12 cellular contexts compared by ENCODE assay signal in the genomic region with DNA sequence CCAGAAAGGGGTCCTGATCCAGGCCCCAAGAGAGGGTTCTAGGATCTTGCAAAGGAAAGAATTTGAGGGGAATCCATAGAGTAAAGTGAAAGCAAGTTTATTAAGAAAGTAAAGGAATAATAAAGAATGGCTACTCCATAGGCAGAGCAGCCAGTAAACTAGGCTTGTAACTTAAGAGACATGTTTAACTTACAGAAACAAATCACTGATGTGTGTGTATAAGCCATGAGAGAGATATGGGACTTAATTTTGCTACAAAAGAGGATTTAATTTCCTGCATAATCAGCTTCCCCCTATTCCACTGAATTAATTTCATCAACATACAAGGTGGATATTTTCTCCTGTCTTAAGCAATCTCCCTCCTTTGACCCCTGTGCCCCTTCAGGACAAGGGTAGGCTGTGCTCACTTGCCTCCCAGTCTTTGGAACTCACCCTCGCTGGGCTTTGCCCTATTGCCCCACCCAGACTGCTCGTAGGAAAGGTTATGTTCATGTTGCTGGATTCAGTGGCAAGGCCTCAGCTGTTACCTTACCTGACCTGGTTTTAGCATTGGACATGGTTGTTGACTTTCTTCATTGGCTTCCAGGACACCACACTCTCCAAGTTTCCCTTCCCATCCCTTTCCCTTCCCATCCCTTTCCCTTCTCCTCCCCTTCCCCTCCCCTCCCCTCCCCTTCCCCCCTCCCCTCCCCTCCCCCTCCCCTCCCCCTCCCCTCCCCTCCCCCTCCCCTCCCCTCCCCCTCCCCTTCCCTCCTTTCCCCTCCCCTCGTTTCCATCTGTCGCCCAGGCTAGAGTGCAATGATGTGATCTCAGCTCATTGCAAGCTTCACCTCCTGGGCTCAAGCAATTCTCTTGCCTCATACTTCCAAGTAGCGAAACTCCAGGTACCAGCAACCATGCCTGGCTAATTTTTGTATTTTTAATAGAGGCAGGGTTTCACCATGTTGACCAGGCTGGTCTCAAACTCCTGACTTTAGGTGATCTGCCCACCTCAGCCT. TPM values are rescaled to one million over a fixed set of nuclear protein-coding genes. Genes with fewer than 3 reads are reported as not detected.
DNase-seq lines count a peak whose midpoint lies in the region; ATAC-seq lines count a peak whose summit lies in the region.
"Had no signal": no experiment of that assay in that cellular context is flagged by ENCODE, and none has a peak within 500 bp of the region (broad histone marks: within the 10 kb centered on the region; RNA-seq: fewer than 3 reads in every experiment).

No MANE protein-coding gene starts in this region.

- H3K27me3 ChIP-seq in ACC112 (ENCODE audit: insufficient read depth, low read length) = no peaks in the 10 kb centered on the region
- H3K27me3 ChIP-seq: heart right ventricle had no signal

- peak; percentile 61 for ATAC-seq in left ventricle myocardium superior
- no peak for ATAC-seq in HG03520 (IDR thresholded peaks at IDR 0.05; ENCODE audit: unreplicated experiment)
- no peak for ATAC-seq in HG03439 (IDR thresholded peaks at IDR 0.05; ENCODE audit: unreplicated experiment)

- peaks cover 20% of the 10 kb centered on the region for H3K4me1 ChIP-seq in ACC112 (ENCODE audit: control insufficient read depth, insufficient read depth, low read length, unreplicated experiment)

- intact Hi-C loops in left ventricle myocardium superior (cut with micrococcal nuclease) = loop anchor here (10.0 kb wide), 1 partner anchor 77 kb away; no protein-coding TSS in a partner anchor

- no peak overlapping the region for H2AFZ ChIP-seq in ACC112 (ENCODE audit: low read length, unreplicated experiment)

- no peaks in the 10 kb centered on the region for H3K36me3 ChIP-seq in ACC112 (ENCODE audit: insufficient read depth, low read length)

- DNase-seq in ELR (ENCODE audit: low read depth) = peak; percentile 42
- DNase-seq in SK-MEL-5 (ENCODE audit: low read depth, low spot score) = peak; percentile 45
- DNase-seq in left ventricle myocardium superior = no peak
- no peak for DNase-seq in NCI-H1105 treated with DMSO at 0.1 percent for 48 hours (lab: John Stamatoyannopoulos, UW)
- no peak for DNase-seq in NCI-H1105 (lab: John Stamatoyannopoulos, UW)
- DNase-seq: cerebellar nuclear complex, GF-D8, heart right ventricle, KG1 had no signal

- H3K79me2 ChIP-seq in ACC112 (ENCODE audit: control insufficient read depth, insufficient read depth, low read length, unreplicated experiment) = peaks cover 9% of the 10 kb centered on the region

- in situ Hi-C loops in SK-MEL-5 (cut with HindIII; ENCODE audit: low pct_unique_long_range_greater_than_20kb, low sequenced_read_pairs) = no loop called here

- peak overlapping the region; percentile 50 for H3K27ac ChIP-seq in ACC112 (ENCODE audit: low read depth, low read length)

- H3K4me3 ChIP-seq in ACC112 (ENCODE audit: low read depth, low read length) = no peak overlapping the region
- H3K4me3 ChIP-seq: heart right ventricle had no signal

RNA-seq across cellular contexts. Expression of gene TBCE, which starts 44.6 kb away (rescaled TPM):
- total RNA-seq in SK-MEL-5 (2014; rRNA removed; shearing (Covaris generic)) = 27.3 and 29.4 TPM in 2 replicates
- polyA plus RNA-seq in SK-MEL-5 (2015; cell fraction: cytosol; rRNA removed) = 14.6 and 27.1 TPM in 2 replicates
- 34.0 and 63.5 TPM in 2 replicates for polyA plus RNA-seq in SK-MEL-5 (2015; cell fraction: nucleus; rRNA removed)
- total RNA-seq in left ventricle myocardium superior = 18.7 TPM

Comparison
In these comparisons a context has a peak if more than half of its experiments do, and no peak if none do; other contexts are left out.
1. DNase-seq: peak in ELR (single experiment) and SK-MEL-5 (single experiment); none in left ventricle myocardium superior (single experiment), NCI-H1105 treated with DMSO at 0.1 percent for 48 hours (single experiment) and NCI-H1105 (single experiment).